8 cellular contexts compared by ENCODE assay signal in the genomic region with DNA sequence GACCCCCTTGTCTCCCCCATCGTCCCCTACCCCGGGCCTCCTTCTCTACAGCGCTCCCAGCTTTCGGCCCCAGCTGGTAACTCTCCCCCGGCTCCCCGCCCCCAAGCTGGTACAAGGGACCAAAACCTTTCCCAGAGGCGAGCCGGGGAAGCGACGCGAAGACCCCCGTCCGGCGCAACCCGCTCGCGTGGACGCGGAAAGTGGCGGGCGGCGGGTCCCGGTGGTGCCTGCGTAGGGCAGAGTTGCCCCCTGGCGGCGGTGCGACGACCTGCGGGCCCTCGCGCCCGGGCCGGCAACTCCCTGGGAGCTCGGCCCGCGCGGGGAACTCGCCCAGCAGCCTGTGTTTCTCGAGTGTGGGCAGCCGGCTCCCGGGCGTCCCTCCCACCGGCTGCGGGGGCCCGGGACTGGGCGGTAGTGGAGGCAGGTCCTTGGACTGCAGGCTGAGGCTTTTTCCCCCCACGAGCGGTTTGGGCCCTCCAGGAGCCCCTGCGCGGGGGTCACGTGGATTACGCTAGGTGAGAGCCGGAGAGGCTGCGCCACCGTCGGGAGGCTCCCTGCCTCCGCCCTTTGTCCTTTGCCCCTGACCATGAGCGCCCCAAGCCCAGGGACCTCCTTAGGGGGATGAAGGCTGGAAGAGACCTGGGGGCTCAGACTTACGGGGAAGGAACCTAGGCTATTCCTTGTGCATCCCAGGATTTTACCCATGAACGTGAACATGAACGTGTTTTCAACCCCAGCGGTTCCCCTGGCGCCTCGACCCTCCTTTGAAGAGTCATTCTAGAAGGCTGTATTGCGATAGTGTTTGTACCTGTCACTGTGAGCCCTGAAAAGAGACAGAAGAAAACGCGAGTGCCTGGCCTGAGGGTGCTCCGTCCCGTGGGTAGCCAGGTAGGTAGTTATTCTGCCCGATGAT. TPM values are rescaled to one million over a fixed set of nuclear protein-coding genes. Genes with fewer than 3 reads are reported as not detected.
DNase-seq lines count a peak whose midpoint lies in the region; ATAC-seq and TF ChIP-seq lines count a peak whose summit lies in the region.

No MANE protein-coding gene starts in this region.

- no peak overlapping the region for H3K27ac Mint-ChIP-seq in endothelial cell (ENCODE audit: unreplicated experiment)
- peak overlapping the region in 1 of 10 donors; percentile 93 for H3K27ac Mint-ChIP-seq in naive thymus-derived CD8-positive, alpha-beta T cell

- peaks cover 61% of the 10 kb centered on the region for H3K27me3 ChIP-seq in thymus (ENCODE audit: control insufficient read depth, insufficient read depth)

- DNase-seq in NAMALWA (ENCODE audit: low spot score) (peak; percentile 75), endothelial cell (ENCODE audit: low spot score) (peak; percentile 86)
- peak; percentile 88 for DNase-seq in activated CD8-positive, alpha-beta memory T cell treated with anti-CD3 and anti-CD28 coated beads for 24 hours
- peak; percentile 39 to 78 (median 69) for DNase-seq in naive thymus-derived CD8-positive, alpha-beta T cell

- 4% methylated on average over 70 of the region's 70 CpGs for WGBS in thymus

- H3K4me3 Mint-ChIP-seq in endothelial cell (ENCODE audit: unreplicated experiment): no peak overlapping the region
- peak overlapping the region in 7 of 10 donors; percentile 9 to 82 (median 40) for H3K4me3 Mint-ChIP-seq in naive thymus-derived CD8-positive, alpha-beta T cell

- H3K4me1 ChIP-seq in thymus (ENCODE audit: control insufficient read depth, insufficient read depth, low read length): peaks cover 15% of the 10 kb centered on the region

- peaks cover 22% of the 10 kb centered on the region for H3K27me3 Mint-ChIP-seq in endothelial cell (ENCODE audit: unreplicated experiment)
- H3K27me3 Mint-ChIP-seq in naive thymus-derived CD8-positive, alpha-beta T cell: peaks cover 36 to 79% (median 62%) of the 10 kb centered on the region in 5 donors

- no peaks in the 10 kb centered on the region for H3K9me3 Mint-ChIP-seq in endothelial cell (ENCODE audit: unreplicated experiment)
- peaks cover 0 to 15% (median 9%) of the 10 kb centered on the region in 9 donors for H3K9me3 Mint-ChIP-seq in naive thymus-derived CD8-positive, alpha-beta T cell

- POLR2A ChIA-PET in naive thymus-derived CD8-positive, alpha-beta T cell (lab: Charles Lee): interaction anchor here (1.4 kb wide), 1 partner anchor 47 kb away, joined by 7 read pairs; the partner anchor contains the start of gene BTF3

- no peak overlapping the region for H3K27ac ChIP-seq in thymus (ENCODE audit: low read depth)

- peaks cover 15% of the 10 kb centered on the region for H3K4me1 Mint-ChIP-seq in endothelial cell (ENCODE audit: unreplicated experiment)
- peaks cover 4 to 23% (median 17%) of the 10 kb centered on the region in 4 donors for H3K4me1 Mint-ChIP-seq in naive thymus-derived CD8-positive, alpha-beta T cell

- H3K9me3 ChIP-seq in thymus (ENCODE audit: control insufficient read depth): peaks cover 1% of the 10 kb centered on the region

- peak overlapping the region; percentile 33 for H3K4me3 ChIP-seq in thymus (ENCODE audit: low read length)

- peak; percentile 69 for TF ChIP-seq CTCF in GM12872 (IDR thresholded peaks at IDR 0.05; ENCODE audit: insufficient read depth, low read depth, low read length)
- TF ChIP-seq CTCF in endothelial cell (IDR thresholded peaks at IDR 0.05; ENCODE audit: unreplicated experiment): peak; percentile 95

- ATAC-seq in naive thymus-derived CD8-positive, alpha-beta T cell: peak; percentile 48 to 53
- ATAC-seq in HG03520 (IDR thresholded peaks at IDR 0.05; ENCODE audit: unreplicated experiment) (no peak), HG02870 (IDR thresholded peaks at IDR 0.05; ENCODE audit: unreplicated experiment) (no peak)

- H3K36me3 ChIP-seq in thymus (ENCODE audit: control insufficient read depth, insufficient read depth): no peaks in the 10 kb centered on the region

- H3K36me3 Mint-ChIP-seq in endothelial cell (ENCODE audit: low read depth, unreplicated experiment): no peaks in the 10 kb centered on the region
- peaks cover 0 to 7% (median 3%) of the 10 kb centered on the region in 3 donors for H3K36me3 Mint-ChIP-seq in naive thymus-derived CD8-positive, alpha-beta T cell

RNA-seq across cellular contexts. Expression of gene FOXD1, which starts 2.9 kb away (rescaled TPM):
- total RNA-seq in endothelial cell (ENCODE audit: unreplicated experiment): 0.33 TPM
- not detected for total RNA-seq in naive thymus-derived CD8-positive, alpha-beta T cell
- not detected for polyA plus RNA-seq in naive thymus-derived CD8-positive, alpha-beta T cell
- polyA plus RNA-seq in thymus: 0.23 TPM

RNA-seq across cellular contexts. Expression of gene BTF3, which starts 46.8 kb away (rescaled TPM):
- total RNA-seq in endothelial cell (ENCODE audit: unreplicated experiment): 866 TPM
- total RNA-seq in naive thymus-derived CD8-positive, alpha-beta T cell: 100 to 1,000 TPM; 697 to 751 TPM
- polyA plus RNA-seq in naive thymus-derived CD8-positive, alpha-beta T cell: 100 to 1,000 TPM; 812 to 913 (median 878) TPM
- 1,030 TPM for polyA plus RNA-seq in thymus

Comparison
In these comparisons a context has a peak if more than half of its experiments do, and no peak if none do; other contexts are left out.
1. ATAC-seq: peak in naive thymus-derived CD8-positive, alpha-beta T cell (2 of 2); none in HG03520 (single experiment) and HG02870 (single experiment).
2. Peak in every context shown above with its lines, with median percentiles within 50 percentile points of each other: DNase-seq.